Comparison of ENCODE assay signal across 14 cellular contexts in genomic region chr1:163427336-163427735, GRCh38.
A peak's percentile ranks its signal among the peaks of the same experiment; 100 is the strongest.
DNase-seq lines count a peak whose midpoint lies in the region; TF ChIP-seq lines count a peak whose summit lies in the region.
"Had no signal": no experiment of that assay in that cellular context is flagged by ENCODE, and none has a peak within 500 bp of the region (broad histone marks: within the 10 kb centered on the region; RNA-seq: fewer than 3 reads in every experiment).

No MANE protein-coding gene starts in this region.

- CTCF ChIA-PET in CD4-positive, alpha-beta memory T cell (lab: Charles Lee; ENCODE audit: partially characterized antibody): no interaction called here
- CTCF ChIA-PET in activated naive CD4-positive, alpha-beta T cell treated with anti-CD3 and anti-CD28 coated beads for 36 hours (lab: Charles Lee): no interaction called here

- H3K27ac ChIP-seq in endodermal cell (ENCODE audit: low read depth, low read length) (peak overlapping the region; percentile 95), neural cell (ENCODE audit: low read length) (peak overlapping the region; percentile 64)
- H3K27ac ChIP-seq in CD4-positive, alpha-beta memory T cell (ENCODE audit: low read depth, low read length): no peak overlapping the region
- H3K27ac ChIP-seq: BLaER1 had no signal

- H3K9me3 Mint-ChIP-seq in endodermal cell: peaks cover 8% of the 10 kb centered on the region
- peaks cover 0 to 4% (median 1%) of the 10 kb centered on the region in 8 donors for H3K9me3 Mint-ChIP-seq in CD4-positive, alpha-beta memory T cell
- peaks cover under 1% of the 10 kb centered on the region for H3K9me3 Mint-ChIP-seq in activated naive CD4-positive, alpha-beta T cell treated with anti-CD3 and anti-CD28 coated beads for 36 hours
- H3K9me3 Mint-ChIP-seq: HFFc6 had no signal

- H3K4me2 ChIP-seq in neural cell (ENCODE audit: low read length): no peak overlapping the region
- H3K4me2 ChIP-seq: BLaER1 had no signal

- H3K4me1 Mint-ChIP-seq in endodermal cell: peaks cover 35% of the 10 kb centered on the region
- H3K4me1 Mint-ChIP-seq in CD4-positive, alpha-beta memory T cell: no peaks in the 10 kb centered on the region
- H3K4me1 Mint-ChIP-seq in activated naive CD4-positive, alpha-beta T cell treated with anti-CD3 and anti-CD28 coated beads for 36 hours (ENCODE audit: low read depth): no peaks in the 10 kb centered on the region
- H3K4me1 Mint-ChIP-seq: CD4-positive, CD25-positive, alpha-beta regulatory T cell had no signal

- peaks cover 5% of the 10 kb centered on the region for H3K9me3 ChIP-seq in endodermal cell (ENCODE audit: control insufficient read depth, low read length)
- no peaks in the 10 kb centered on the region for H3K9me3 ChIP-seq in neural cell (ENCODE audit: low read length)
- no peaks in the 10 kb centered on the region for H3K9me3 ChIP-seq in CD4-positive, alpha-beta memory T cell (ENCODE audit: control insufficient read depth in 1 of 2, low read length in 2 of 2)
- H3K9me3 ChIP-seq: BLaER1 had no signal

- 29% methylated on average over 2 of the region's 2 CpGs; no CpG with 5 or more reads in 1 of the 2 experiments for WGBS in endodermal cell (ENCODE audit: insufficient coverage in 1 of 2, insufficient read length in 1 of 2), 2 experiments

- H3K27me3 Mint-ChIP-seq in endodermal cell (ENCODE audit: insufficient read depth): peaks cover 28% of the 10 kb centered on the region
- H3K27me3 Mint-ChIP-seq in CD4-positive, alpha-beta memory T cell: peaks cover 0 to 3% of the 10 kb centered on the region in 2 donors
- no peaks in the 10 kb centered on the region for H3K27me3 Mint-ChIP-seq in activated naive CD4-positive, alpha-beta T cell treated with anti-CD3 and anti-CD28 coated beads for 36 hours (ENCODE audit: low read depth)
- H3K27me3 Mint-ChIP-seq: CD4-positive, CD25-positive, alpha-beta regulatory T cell had no signal

- peak overlapping the region; percentile 12 for H3K4me3 Mint-ChIP-seq in endodermal cell
- no peak overlapping the region for H3K4me3 Mint-ChIP-seq in CD4-positive, alpha-beta memory T cell
- H3K4me3 Mint-ChIP-seq in activated naive CD4-positive, alpha-beta T cell treated with anti-CD3 and anti-CD28 coated beads for 36 hours: no peak overlapping the region
- H3K4me3 Mint-ChIP-seq: CD4-positive, CD25-positive, alpha-beta regulatory T cell; HFFc6 had no signal

- no peak for TF ChIP-seq RAD21 in neural cell (conservative IDR thresholded peaks at IDR 0.05)

- H3K9me2 ChIP-seq in neural cell (ENCODE audit: insufficient read depth, low read length): no peaks in the 10 kb centered on the region

- TF ChIP-seq EP300 in neural cell (conservative IDR thresholded peaks at IDR 0.05; ENCODE audit: poor library complexity, severe bottlenecking): no peak

- H3K9ac ChIP-seq in endodermal cell (ENCODE audit: extremely low read depth, low read length, poor library complexity, severe bottlenecking): no peak overlapping the region
- peak overlapping the region; percentile 7 for H3K9ac ChIP-seq in neural cell (ENCODE audit: low read length)
- H3K9ac ChIP-seq: BLaER1 had no signal

- TF ChIP-seq CTCF in endodermal cell (conservative IDR thresholded peaks at IDR 0.05) (no peak), neural cell (IDR thresholded peaks at IDR 0.05; ENCODE audit: poor library complexity, severe bottlenecking) (no peak)

- no peaks in the 10 kb centered on the region for H4K20me1 ChIP-seq in neural cell (ENCODE audit: insufficient read depth)
- H4K20me1 ChIP-seq: BLaER1 had no signal

- DNase-seq in NCI-H1436 (lab: John Stamatoyannopoulos, UW): peak; percentile 19
- DNase-seq in NCI-H1436 treated with DMSO at 0.1 percent for 48 hours (lab: John Stamatoyannopoulos, UW): no peak
- DNase-seq in endodermal cell: peak; percentile 90
- DNase-seq in CD4-positive, alpha-beta memory T cell: no peak
- no peak for DNase-seq in KG1 (lab: John Stamatoyannopoulos, UW)
- no peak for DNase-seq in activated naive CD4-positive, alpha-beta T cell treated with anti-CD3 and anti-CD28 coated beads for 36 hours
- DNase-seq: 8988T; AML-193; CD4-positive, CD25-positive, alpha-beta regulatory T cell; DMS79; HCEC 1CT; HFFc6 had no signal

- intact Hi-C loops in CD4-positive, alpha-beta memory T cell (cut with micrococcal nuclease): no loop called here
- intact Hi-C loops in activated naive CD4-positive, alpha-beta T cell treated with anti-CD3 and anti-CD28 coated beads for 36 hours (cut with micrococcal nuclease): no loop called here

- H3K27me3 ChIP-seq in endodermal cell (ENCODE audit: control insufficient read depth, insufficient read depth, low read length, poor library complexity, severe bottlenecking) (no peaks in the 10 kb centered on the region), neural cell (ENCODE audit: insufficient read depth, low read depth, low read length) (no peaks in the 10 kb centered on the region)
- no peaks in the 10 kb centered on the region for H3K27me3 ChIP-seq in CD4-positive, alpha-beta memory T cell (ENCODE audit: insufficient read depth, low read length)
- H3K27me3 ChIP-seq: BLaER1 had no signal

- POLR2A ChIA-PET in CD4-positive, alpha-beta memory T cell (lab: Charles Lee; ENCODE audit: partially characterized antibody): no interaction called here

- H3K36me3 ChIP-seq in endodermal cell (ENCODE audit: control insufficient read depth, insufficient read depth, low read length): no peaks in the 10 kb centered on the region
- no peaks in the 10 kb centered on the region for H3K36me3 ChIP-seq in neural cell (ENCODE audit: insufficient read depth, low read length)
- H3K36me3 ChIP-seq in CD4-positive, alpha-beta memory T cell (ENCODE audit: insufficient read depth, low read length): no peaks in the 10 kb centered on the region
- H3K36me3 ChIP-seq: BLaER1 had no signal

- no peak overlapping the region for H2AFZ ChIP-seq in neural cell (ENCODE audit: low read depth, low read length)

- peak overlapping the region; percentile 31 for H3K27ac Mint-ChIP-seq in endodermal cell
- H3K27ac Mint-ChIP-seq in CD4-positive, alpha-beta memory T cell: no peak overlapping the region
- H3K27ac Mint-ChIP-seq in activated naive CD4-positive, alpha-beta T cell treated with anti-CD3 and anti-CD28 coated beads for 36 hours: no peak overlapping the region
- H3K27ac Mint-ChIP-seq: CD4-positive, CD25-positive, alpha-beta regulatory T cell; HFFc6 had no signal

- H3K4me3 ChIP-seq in endodermal cell (ENCODE audit: low read length) (peak overlapping the region; percentile 22), neural cell (ENCODE audit: low read length) (no peak overlapping the region)
- H3K4me3 ChIP-seq in CD4-positive, alpha-beta memory T cell (ENCODE audit: low read length in 2 of 2): no peak overlapping the region
- H3K4me3 ChIP-seq: BLaER1 had no signal

- peaks cover 6% of the 10 kb centered on the region for H3K4me1 ChIP-seq in endodermal cell (ENCODE audit: control insufficient read depth, insufficient read depth, low read length)
- no peaks in the 10 kb centered on the region for H3K4me1 ChIP-seq in CD4-positive, alpha-beta memory T cell (ENCODE audit: insufficient read depth, low read length)
- H3K4me1 ChIP-seq: BLaER1 had no signal

- no peaks in the 10 kb centered on the region for H3K79me2 ChIP-seq in neural cell (replicated peaks; ENCODE audit: insufficient read depth, low read length)

- H3K36me3 Mint-ChIP-seq in endodermal cell (ENCODE audit: low read depth): peaks cover under 1% of the 10 kb centered on the region
- H3K36me3 Mint-ChIP-seq in CD4-positive, alpha-beta memory T cell: no peaks in the 10 kb centered on the region
- H3K36me3 Mint-ChIP-seq in activated naive CD4-positive, alpha-beta T cell treated with anti-CD3 and anti-CD28 coated beads for 36 hours (ENCODE audit: low read depth): no peaks in the 10 kb centered on the region
- H3K36me3 Mint-ChIP-seq: CD4-positive, CD25-positive, alpha-beta regulatory T cell had no signal

- no peaks in the 10 kb centered on the region for H3F3A ChIP-seq in neural cell (ENCODE audit: insufficient read depth, low read length, poor library complexity, severe bottlenecking)

TF ChIP-seq in neural cell, 6 proteins besides CTCF, POLR2A, EP300 and RAD21:
- TF ChIP-seq POLR2AphosphoS5 (IDR thresholded peaks at IDR 0.05): no peak
- no peak for TF ChIP-seq EZH2 (IDR thresholded peaks at IDR 0.05; ENCODE audit: borderline replicate concordance, insufficient read depth, low read length, poor library complexity, severe bottlenecking)
- no peak for TF ChIP-seq MXI1 (conservative IDR thresholded peaks at IDR 0.05; ENCODE audit: poor library complexity, severe bottlenecking)
- no peak for TF ChIP-seq TAF1 (IDR thresholded peaks at IDR 0.05; ENCODE audit: low read depth)
- no peak for TF ChIP-seq REST (IDR thresholded peaks at IDR 0.05; ENCODE audit: borderline replicate concordance)
- TF ChIP-seq SMC3 (conservative IDR thresholded peaks at IDR 0.05; ENCODE audit: poor library complexity): no peak
TF ChIP-seq in neural cell: peak in this region for 0.

Comparison
In these comparisons a context has a peak if more than half of its experiments do, and no peak if none do; other contexts are left out.
1. DNase-seq: peak in NCI-H1436 (single experiment) and endodermal cell (single experiment); none in NCI-H1436 treated with DMSO at 0.1 percent for 48 hours (single experiment), CD4-positive, alpha-beta memory T cell (0 of 5), KG1 (single experiment) and activated naive CD4-positive, alpha-beta T cell treated with anti-CD3 and anti-CD28 coated beads for 36 hours (single experiment).